In genomic region chrX:120672841-120673530, GRCh38 we compare ENCODE assay signal across 1 cellular context.
TF ChIP-seq lines count a peak whose summit lies in the region.

No MANE protein-coding gene starts in this region.

TF ChIP-seq in HCT116, 20 proteins besides CTCF, POLR2A, EP300 and RAD21:
- no peak for TF ChIP-seq TCF7L2 (IDR thresholded peaks at IDR 0.05; ENCODE audit: borderline replicate concordance, extremely low read depth, insufficient read depth, insufficient read length)
- TF ChIP-seq SRF (IDR thresholded peaks at IDR 0.05; ENCODE audit: low read depth) = no peak
- no peak for TF ChIP-seq YY1 (IDR thresholded peaks at IDR 0.05; ENCODE audit: extremely low read depth, insufficient replicate concordance, low read depth, low read length)
- no peak for TF ChIP-seq SIN3A (IDR thresholded peaks at IDR 0.05; ENCODE audit: low read depth)
- TF ChIP-seq SP1 (IDR thresholded peaks at IDR 0.05; ENCODE audit: low read depth) = no peak
- no peak for TF ChIP-seq REST (IDR thresholded peaks at IDR 0.05; ENCODE audit: low read depth)
- no peak for TF ChIP-seq EZH2 (IDR thresholded peaks at IDR 0.05)
- no peak for TF ChIP-seq ZNF274 (IDR thresholded peaks at IDR 0.05; ENCODE audit: low read depth, low read length)
- TF ChIP-seq EGR1 (IDR thresholded peaks at IDR 0.05; ENCODE audit: low read depth) = no peak
- no peak for TF ChIP-seq ELF1 (IDR thresholded peaks at IDR 0.05; ENCODE audit: borderline replicate concordance, low read depth)
- TF ChIP-seq CEBPB (IDR thresholded peaks at IDR 0.05; ENCODE audit: low read depth) = no peak
- no peak for TF ChIP-seq ZFX (IDR thresholded peaks at IDR 0.05)
- no peak for TF ChIP-seq EZH2phosphoT487 (IDR thresholded peaks at IDR 0.05; ENCODE audit: borderline replicate concordance)
- TF ChIP-seq POLR2AphosphoS5 (IDR thresholded peaks at IDR 0.05; ENCODE audit: low read depth, low read length) = no peak
- TF ChIP-seq FOSL1 (IDR thresholded peaks at IDR 0.05; ENCODE audit: low read depth) = no peak
- TF ChIP-seq, protein P1, sequence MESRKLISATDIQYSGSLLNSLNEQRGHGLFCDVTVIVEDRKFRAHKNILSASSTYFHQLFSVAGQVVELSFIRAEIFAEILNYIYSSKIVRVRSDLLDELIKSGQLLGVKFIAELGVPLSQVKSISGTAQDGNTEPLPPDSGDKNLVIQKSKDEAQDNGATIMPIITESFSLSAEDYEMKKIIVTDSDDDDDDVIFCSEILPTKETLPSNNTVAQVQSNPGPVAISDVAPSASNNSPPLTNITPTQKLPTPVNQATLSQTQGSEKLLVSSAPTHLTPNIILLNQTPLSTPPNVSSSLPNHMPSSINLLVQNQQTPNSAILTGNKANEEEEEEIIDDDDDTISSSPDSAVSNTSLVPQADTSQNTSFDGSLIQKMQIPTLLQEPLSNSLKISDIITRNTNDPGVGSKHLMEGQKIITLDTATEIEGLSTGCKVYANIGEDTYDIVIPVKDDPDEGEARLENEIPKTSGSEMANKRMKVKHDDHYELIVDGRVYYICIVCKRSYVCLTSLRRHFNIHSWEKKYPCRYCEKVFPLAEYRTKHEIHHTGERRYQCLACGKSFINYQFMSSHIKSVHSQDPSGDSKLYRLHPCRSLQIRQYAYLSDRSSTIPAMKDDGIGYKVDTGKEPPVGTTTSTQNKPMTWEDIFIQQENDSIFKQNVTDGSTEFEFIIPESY (IDR thresholded peaks at IDR 0.05; ENCODE audit: extremely low read depth, insufficient replicate concordance, low read length) = no peak
- TF ChIP-seq, protein P2, sequence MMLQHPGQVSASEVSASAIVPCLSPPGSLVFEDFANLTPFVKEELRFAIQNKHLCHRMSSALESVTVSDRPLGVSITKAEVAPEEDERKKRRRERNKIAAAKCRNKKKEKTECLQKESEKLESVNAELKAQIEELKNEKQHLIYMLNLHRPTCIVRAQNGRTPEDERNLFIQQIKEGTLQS (IDR thresholded peaks at IDR 0.05) = no peak
- no peak for TF ChIP-seq CBX3 (IDR thresholded peaks at IDR 0.05; ENCODE audit: low read depth)
- TF ChIP-seq, protein P3, sequence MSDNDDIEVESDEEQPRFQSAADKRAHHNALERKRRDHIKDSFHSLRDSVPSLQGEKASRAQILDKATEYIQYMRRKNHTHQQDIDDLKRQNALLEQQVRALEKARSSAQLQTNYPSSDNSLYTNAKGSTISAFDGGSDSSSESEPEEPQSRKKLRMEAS (IDR thresholded peaks at IDR 0.05) = no peak
